Comparison of ENCODE assay signal across 23 cellular contexts in the genomic region with DNA sequence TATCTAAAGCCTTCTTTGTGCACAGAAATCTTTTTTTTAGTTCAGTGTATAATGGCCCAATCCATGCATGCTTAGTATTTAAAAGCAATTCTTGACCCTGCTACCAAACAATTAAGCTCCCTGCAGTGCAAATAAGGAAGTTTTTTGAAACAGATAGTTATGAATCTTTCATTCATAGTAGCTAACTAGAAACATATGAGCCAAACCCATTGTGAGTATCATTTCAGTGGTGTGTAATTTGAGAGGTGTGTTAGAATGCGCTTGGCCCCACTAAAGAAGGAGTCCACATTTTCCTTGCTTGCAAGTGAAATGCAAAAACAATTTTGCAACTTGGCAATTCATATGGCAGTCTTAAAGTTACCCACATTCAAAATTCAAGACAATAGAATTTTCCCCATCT. TPM values are rescaled to one million over a fixed set of nuclear protein-coding genes. Genes with fewer than 3 reads are reported as not detected.
DNase-seq lines count a peak whose midpoint lies in the region; ATAC-seq and TF ChIP-seq lines count a peak whose summit lies in the region.
"Had no signal": no experiment of that assay in that cellular context is flagged by ENCODE, and none has a peak within 500 bp of the region (broad histone marks: within the 10 kb centered on the region; RNA-seq: fewer than 3 reads in every experiment).

No MANE protein-coding gene starts in this region.

- no peak overlapping the region for H3K27ac Mint-ChIP-seq in activated naive CD4-positive, alpha-beta T cell treated with anti-CD3 and anti-CD28 coated beads for 36 hours
- H3K27ac Mint-ChIP-seq: activated naive CD8-positive, alpha-beta T cell treated with anti-CD3 and anti-CD28 coated beads, Interleukin-2, amount 10 ng/mL, durations not matched to agents 7 days and 5 days; activated T-helper 1 cell treated with anti-CD3 and anti-CD28 coated beads, Interleukin-12 subunit alpha, Interleukin-12 subunit beta, Interleukin-2, Interleukin-4 antibody, amounts not matched to agents 30 ng/mL and 10 ng/mL and 1 ng/mL, durations not matched to agents 14 hours and 24 hours and 36 hours; natural killer cell; T-helper 2 cell treated with Interferon-gamma antibody and Interleukin-4, amounts not matched to agents 5 μg/mL and 100 μg/mL, for 36 hours; WTC11 had no signal

- CTCF ChIA-PET in activated naive CD4-positive, alpha-beta T cell treated with anti-CD3 and anti-CD28 coated beads for 36 hours (lab: Charles Lee) = no interaction called here

- no peaks in the 10 kb centered on the region for H3K9me3 Mint-ChIP-seq in activated naive CD4-positive, alpha-beta T cell treated with anti-CD3 and anti-CD28 coated beads for 36 hours
- H3K9me3 Mint-ChIP-seq: activated naive CD8-positive, alpha-beta T cell treated with anti-CD3 and anti-CD28 coated beads, Interleukin-2, amount 10 ng/mL, durations not matched to agents 7 days and 5 days; activated T-helper 1 cell treated with anti-CD3 and anti-CD28 coated beads, Interleukin-12 subunit alpha, Interleukin-12 subunit beta, Interleukin-2, Interleukin-4 antibody, amounts not matched to agents 30 ng/mL and 10 ng/mL and 1 ng/mL, durations not matched to agents 14 hours and 24 hours and 36 hours; natural killer cell; T-helper 2 cell treated with Interferon-gamma antibody and Interleukin-4, amounts not matched to agents 5 μg/mL and 100 μg/mL, for 36 hours; WTC11 had no signal

- peaks cover 14% of the 10 kb centered on the region for H3K27me3 Mint-ChIP-seq in activated naive CD4-positive, alpha-beta T cell treated with anti-CD3 and anti-CD28 coated beads for 36 hours (ENCODE audit: low read depth)

- peak; percentile 49 for ATAC-seq in left colon
- no peak for ATAC-seq in HG03432 (IDR thresholded peaks at IDR 0.05; ENCODE audit: unreplicated experiment)
- ATAC-seq: natural killer cell, WTC11 had no signal

- no peaks in the 10 kb centered on the region for H3K36me3 Mint-ChIP-seq in activated naive CD4-positive, alpha-beta T cell treated with anti-CD3 and anti-CD28 coated beads for 36 hours (ENCODE audit: low read depth)
- H3K36me3 Mint-ChIP-seq: activated naive CD8-positive, alpha-beta T cell treated with anti-CD3 and anti-CD28 coated beads, Interleukin-2, amount 10 ng/mL, durations not matched to agents 7 days and 5 days; natural killer cell; WTC11 had no signal

- intact Hi-C loops in left colon (cut with DNase I, micrococcal nuclease) = no loop called here
- intact Hi-C loops in activated naive CD4-positive, alpha-beta T cell treated with anti-CD3 and anti-CD28 coated beads for 36 hours (cut with micrococcal nuclease) = loop anchor here (5.0 kb wide), 1 partner anchor 183 kb away; no protein-coding TSS in a partner anchor

- no peak overlapping the region for H3K4me3 ChIP-seq in astrocyte of the cerebellum (ENCODE audit: low read depth, low read length)
- H3K4me3 ChIP-seq: SJCRH30, smooth muscle cell, vagina had no signal

- H3K4me3 Mint-ChIP-seq in activated naive CD4-positive, alpha-beta T cell treated with anti-CD3 and anti-CD28 coated beads for 36 hours = no peak overlapping the region
- H3K4me3 Mint-ChIP-seq: activated naive CD8-positive, alpha-beta T cell treated with anti-CD3 and anti-CD28 coated beads, Interleukin-2, amount 10 ng/mL, durations not matched to agents 7 days and 5 days; activated T-helper 1 cell treated with anti-CD3 and anti-CD28 coated beads, Interleukin-12 subunit alpha, Interleukin-12 subunit beta, Interleukin-2, Interleukin-4 antibody, amounts not matched to agents 30 ng/mL and 10 ng/mL and 1 ng/mL, durations not matched to agents 14 hours and 24 hours and 36 hours; natural killer cell; T-helper 2 cell treated with Interferon-gamma antibody and Interleukin-4, amounts not matched to agents 5 μg/mL and 100 μg/mL, for 36 hours; WTC11 had no signal

- DNase-seq in AG20443 (ENCODE audit: low spot score) (peak; percentile 23), NCI-H2107 (lab: John Stamatoyannopoulos, UW) (peak; percentile 20), astrocyte of the cerebellum (ENCODE audit: low read depth) (peak; percentile 68), left colon (no peak), NK-92 (lab: John Stamatoyannopoulos, UW; ENCODE audit: unreplicated experiment) (no peak), NCI-H1694 treated with DMSO at 0.1 percent for 48 hours (lab: John Stamatoyannopoulos, UW) (no peak)
- no peak for DNase-seq in activated naive CD4-positive, alpha-beta T cell treated with anti-CD3 and anti-CD28 coated beads for 36 hours
- DNase-seq: activated CD8-positive, alpha-beta memory T cell treated with anti-CD3 and anti-CD28 coated beads for 24 hours; activated naive CD8-positive, alpha-beta T cell treated with anti-CD3 and anti-CD28 coated beads, Interleukin-2, amount 10 ng/mL, durations not matched to agents 7 days and 5 days; COR-L47; head of caudate nucleus; natural killer cell; NCI-H1417 treated with DMSO at 0.1 percent for 48 hours; NCI-H524; OCI-M1; stimulated activated CD4-positive, alpha-beta T cell treated with anti-CD3 and anti-CD28 coated beads, Interleukin-4, amount 100 ng/mL, for 24 hours had no signal

- in situ Hi-C loops in astrocyte of the cerebellum (cut with HindIII; ENCODE audit: low sequenced_read_pairs) = no loop called here

- H3K4me1 Mint-ChIP-seq in activated naive CD4-positive, alpha-beta T cell treated with anti-CD3 and anti-CD28 coated beads for 36 hours (ENCODE audit: low read depth) = no peaks in the 10 kb centered on the region
- H3K4me1 Mint-ChIP-seq: natural killer cell had no signal

- TF ChIP-seq CTCF in astrocyte of the cerebellum (IDR thresholded peaks at IDR 0.05; ENCODE audit: low read depth, low read length, missing control alignments) = no peak

RNA-seq across cellular contexts. Expression of gene EPS8, which starts 14.4 kb away (rescaled TPM):
- 100 to 1,000 TPM; 121 to 183 TPM for total RNA-seq in left colon
- 1 to 10 TPM; 3.2 to 5.6 TPM for total RNA-seq in activated naive CD4-positive, alpha-beta T cell treated with anti-CD3 and anti-CD28 coated beads for 36 hours

Comparison
In these comparisons a context has a peak if more than half of its experiments do, and no peak if none do; other contexts are left out.
1. DNase-seq: peak in AG20443 (single experiment), NCI-H2107 (single experiment) and astrocyte of the cerebellum (single experiment); none in left colon (0 of 2), NK-92 (single experiment), NCI-H1694 treated with DMSO at 0.1 percent for 48 hours (single experiment) and activated naive CD4-positive, alpha-beta T cell treated with anti-CD3 and anti-CD28 coated beads for 36 hours (single experiment).
2. RNA of gene EPS8, which starts 14.4 kb away (total RNA-seq): 121 to 183 TPM in left colon; 3.2 to 5.6 TPM in activated naive CD4-positive, alpha-beta T cell treated with anti-CD3 and anti-CD28 coated beads for 36 hours; every median in the first group is over 10 times any median in the second.